ENCODE assay signal across 21 cellular contexts in genomic region chr15:65789105-65789504, GRCh38. TPM values are rescaled to one million over a fixed set of nuclear protein-coding genes. Genes with fewer than 3 reads are reported as not detected.
A peak's percentile ranks its signal among the peaks of the same experiment; 100 is the strongest.
DNase-seq lines count a peak whose midpoint lies in the region; ATAC-seq and TF ChIP-seq lines count a peak whose summit lies in the region.
"Had no signal": no experiment of that assay in that cellular context is flagged by ENCODE, and none has a peak within 500 bp of the region (broad histone marks: within the 10 kb centered on the region; RNA-seq: fewer than 3 reads in every experiment).

No MANE protein-coding gene starts in this region.

- peak overlapping the region; percentile 82; the same call in 1 of the 2 replicates for H3K27ac ChIP-seq in OCI-LY3 (ENCODE audit: low read length)
- no peak overlapping the region for H3K27ac ChIP-seq in suprapubic skin
- H3K27ac ChIP-seq: uterus had no signal

- peaks cover 86% of the 10 kb centered on the region for H3K79me2 ChIP-seq in OCI-LY3 (ENCODE audit: low read length)

- no peaks in the 10 kb centered on the region for H3K27me3 Mint-ChIP-seq in activated naive CD4-positive, alpha-beta T cell treated with anti-CD3 and anti-CD28 coated beads for 36 hours (ENCODE audit: low read depth)
- H3K27me3 Mint-ChIP-seq in central memory CD8-positive, alpha-beta T cell = no peaks in the 10 kb centered on the region
- no peaks in the 10 kb centered on the region for H3K27me3 Mint-ChIP-seq in type B pancreatic cell

- DNase-seq in activated naive CD4-positive, alpha-beta T cell treated with anti-CD3 and anti-CD28 coated beads for 36 hours = no peak
- DNase-seq in activated naive CD4-positive, alpha-beta T cell (lab: John Stamatoyannopoulos, UW) = no peak
- DNase-seq in central memory CD8-positive, alpha-beta T cell (ENCODE audit: low spot score in 2 of 2) = no peak
- DNase-seq in type B pancreatic cell (ENCODE audit: extremely low spot score, unreplicated experiment) (no peak), suprapubic skin (ENCODE audit: low spot score in 2 of 2) (no peak), glomerular visceral epithelial cell (ENCODE audit: extremely low spot score) (no peak)
- DNase-seq in NK-92 treated with Interleukin-12 subunit alpha and Interleukin-12 subunit beta, amount 100 ng/mL, for 24 hours (lab: John Stamatoyannopoulos, UW) = no peak
- DNase-seq: activated CD4-positive, alpha-beta T cell treated with anti-CD3 and anti-CD28 coated beads, Interleukin-2, amount 50 U/mL, for 4 hours; central memory CD4-positive, alpha-beta T cell; DMS 273 treated with DMSO at 0.1 percent for 48 hours; endodermal cell; hypothalamus; NCI-H1048; NCI-H82; posterior cingulate gyrus; Right ventricle myocardium superior; stimulated activated naive CD4-positive, alpha-beta T cell; T-helper 9 cell; uterus had no signal

- H3K9me3 ChIP-seq in OCI-LY3 (ENCODE audit: insufficient read depth, low read length) (no peaks in the 10 kb centered on the region), suprapubic skin (no peaks in the 10 kb centered on the region)
- H3K9me3 ChIP-seq: uterus had no signal

- H3K27me3 ChIP-seq in OCI-LY3 (ENCODE audit: low read depth, low read length) (no peaks in the 10 kb centered on the region), suprapubic skin (no peaks in the 10 kb centered on the region)
- H3K27me3 ChIP-seq: uterus had no signal

- H4K20me1 ChIP-seq in OCI-LY3 (ENCODE audit: insufficient read depth, low read length) = peaks cover 47% of the 10 kb centered on the region

- no peak for ATAC-seq in central memory CD8-positive, alpha-beta T cell (replicated peaks; ENCODE audit: extremely low read depth, poor library complexity, severe bottlenecking)

- H3K4me1 ChIP-seq in OCI-LY3 (ENCODE audit: low read length) (peaks cover 39% of the 10 kb centered on the region), suprapubic skin (peaks cover 30% of the 10 kb centered on the region)
- H3K4me1 ChIP-seq: uterus had no signal

- H2AFZ ChIP-seq in OCI-LY3 (ENCODE audit: low read depth, low read length) = no peak overlapping the region

- no peak overlapping the region for H3K27ac Mint-ChIP-seq in activated naive CD4-positive, alpha-beta T cell treated with anti-CD3 and anti-CD28 coated beads for 36 hours
- H3K27ac Mint-ChIP-seq in central memory CD8-positive, alpha-beta T cell (ENCODE audit: low read depth) = peak overlapping the region; percentile 99
- no peak overlapping the region for H3K27ac Mint-ChIP-seq in type B pancreatic cell
- H3K27ac Mint-ChIP-seq: endodermal cell had no signal

- H3K36me3 ChIP-seq in OCI-LY3 (replicated peaks; ENCODE audit: low read depth, low read length) (peaks cover 5% of the 10 kb centered on the region), suprapubic skin (no peaks in the 10 kb centered on the region)
- H3K36me3 ChIP-seq: uterus had no signal

- H3K9me3 Mint-ChIP-seq in activated naive CD4-positive, alpha-beta T cell treated with anti-CD3 and anti-CD28 coated beads for 36 hours = no peaks in the 10 kb centered on the region
- no peaks in the 10 kb centered on the region for H3K9me3 Mint-ChIP-seq in central memory CD8-positive, alpha-beta T cell
- H3K9me3 Mint-ChIP-seq in type B pancreatic cell = no peaks in the 10 kb centered on the region
- H3K9me3 Mint-ChIP-seq: endodermal cell had no signal

- peak overlapping the region; percentile 34 for H3K4me3 Mint-ChIP-seq in activated naive CD4-positive, alpha-beta T cell treated with anti-CD3 and anti-CD28 coated beads for 36 hours
- peak overlapping the region; percentile 86 for H3K4me3 Mint-ChIP-seq in central memory CD8-positive, alpha-beta T cell
- H3K4me3 Mint-ChIP-seq in type B pancreatic cell = peak overlapping the region; percentile 24
- H3K4me3 Mint-ChIP-seq: endodermal cell had no signal

- intact Hi-C loops in activated naive CD4-positive, alpha-beta T cell treated with anti-CD3 and anti-CD28 coated beads for 36 hours (cut with micrococcal nuclease) = no loop called here

- whole genome bisulfite sequencing in suprapubic skin = 97% methylated on average over 3 of the region's 3 CpGs

- no peak for TF ChIP-seq POLR2A in suprapubic skin (IDR thresholded peaks at IDR 0.05)

- peaks cover 37% of the 10 kb centered on the region for H3K4me1 Mint-ChIP-seq in activated naive CD4-positive, alpha-beta T cell treated with anti-CD3 and anti-CD28 coated beads for 36 hours (ENCODE audit: low read depth)
- peaks cover 44% of the 10 kb centered on the region for H3K4me1 Mint-ChIP-seq in central memory CD8-positive, alpha-beta T cell
- peaks cover 16% of the 10 kb centered on the region for H3K4me1 Mint-ChIP-seq in type B pancreatic cell (ENCODE audit: unreplicated experiment)

- peak overlapping the region; percentile 86 for H3K9ac ChIP-seq in OCI-LY3 (ENCODE audit: low read length)

- TF ChIP-seq EP300 in suprapubic skin (IDR thresholded peaks at IDR 0.05) = no peak

- H3K36me3 Mint-ChIP-seq in activated naive CD4-positive, alpha-beta T cell treated with anti-CD3 and anti-CD28 coated beads for 36 hours (ENCODE audit: low read depth) = peaks cover 2% of the 10 kb centered on the region
- peaks cover 25% of the 10 kb centered on the region for H3K36me3 Mint-ChIP-seq in central memory CD8-positive, alpha-beta T cell (ENCODE audit: insufficient read depth)
- no peaks in the 10 kb centered on the region for H3K36me3 Mint-ChIP-seq in type B pancreatic cell

- H3K4me3 ChIP-seq in OCI-LY3 (ENCODE audit: low read length) (peak overlapping the region; percentile 93), suprapubic skin (no peak overlapping the region)
- H3K4me3 ChIP-seq: skin epidermis, uterus had no signal

- peak overlapping the region; percentile 76 for H3K4me2 ChIP-seq in OCI-LY3 (ENCODE audit: low read length)

- CTCF ChIA-PET in activated naive CD4-positive, alpha-beta T cell treated with anti-CD3 and anti-CD28 coated beads for 36 hours (lab: Charles Lee) = interaction anchor here (1.8 kb wide), 1 partner anchor 40 kb away, joined by 6 read pairs; no protein-coding TSS in a partner anchor

- TF ChIP-seq CTCF in OCI-LY3 (IDR thresholded peaks at IDR 0.05; ENCODE audit: low read depth, low read length) = no peak
- no peak for TF ChIP-seq CTCF in type B pancreatic cell (conservative IDR thresholded peaks at IDR 0.05)
- TF ChIP-seq CTCF in suprapubic skin (IDR thresholded peaks at IDR 0.05) = no peak

RNA-seq across cellular contexts. Expression of gene DENND4A, which starts 3.0 kb away (rescaled TPM):
- 10 to 100 TPM; 23.9 to 24.9 TPM for total RNA-seq in activated naive CD4-positive, alpha-beta T cell treated with anti-CD3 and anti-CD28 coated beads for 36 hours
- 13.4 and 13.6 TPM in 2 replicates for total RNA-seq in type B pancreatic cell (ENCODE audit: low replicate concordance)
- 10 to 100 TPM; 12.2 to 42.1 (median 14.2) TPM for total RNA-seq in suprapubic skin

Comparison
In these comparisons a context has a peak if more than half of its experiments do, and no peak if none do; other contexts are left out.
1. H3K4me3 Mint-ChIP-seq: peak in every context shown above with its lines; median percentile 86 in central memory CD8-positive, alpha-beta T cell; 34 in activated naive CD4-positive, alpha-beta T cell treated with anti-CD3 and anti-CD28 coated beads for 36 hours; 24 in type B pancreatic cell.